Comparison of ENCODE assay signal across 9 cellular contexts in the genomic region with DNA sequence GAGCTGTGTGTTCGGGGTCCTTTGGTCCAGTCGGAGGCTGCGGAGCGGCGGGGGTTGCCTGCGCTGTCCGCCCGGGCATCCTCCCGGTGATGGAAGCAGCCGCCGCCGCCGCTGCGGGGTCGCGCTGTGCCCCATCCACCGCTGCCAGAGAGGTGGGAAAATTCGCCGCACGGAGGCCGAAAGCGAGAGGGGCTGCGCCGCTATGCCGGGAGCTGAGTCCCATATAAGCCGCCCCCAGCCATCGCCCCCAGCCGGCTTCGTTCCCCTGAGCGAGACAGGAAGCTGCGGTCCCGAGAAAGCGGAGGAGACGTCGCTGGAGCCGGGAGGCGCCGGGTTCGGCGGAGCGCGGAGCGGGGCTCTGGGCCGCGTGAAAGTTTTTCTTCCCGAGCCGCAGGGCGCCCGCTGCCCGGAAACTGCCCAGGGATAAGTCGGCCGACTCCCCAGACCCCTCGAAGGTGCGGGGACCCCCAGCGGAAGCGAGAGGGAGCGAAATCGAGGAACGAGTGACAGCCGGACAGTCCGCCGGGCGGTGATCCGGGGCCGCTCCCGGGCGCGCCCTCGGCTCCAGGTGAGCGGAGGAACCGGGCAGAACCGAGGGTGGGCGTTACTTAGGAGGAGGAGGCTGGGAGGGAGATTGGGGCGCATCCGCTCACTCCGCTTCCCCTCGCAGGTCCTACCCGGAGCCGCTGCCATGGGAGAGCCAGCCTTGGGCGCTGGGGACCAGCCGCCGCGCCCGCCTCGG. TPM values are rescaled to one million over a fixed set of nuclear protein-coding genes. Genes with fewer than 3 reads are reported as not detected.
DNase-seq lines count a peak whose midpoint lies in the region; ATAC-seq, FAIRE-seq and TF ChIP-seq lines count a peak whose summit lies in the region.
"Had no signal": no experiment of that assay in that cellular context is flagged by ENCODE, and none has a peak within 500 bp of the region (broad histone marks: within the 10 kb centered on the region; RNA-seq: fewer than 3 reads in every experiment).

No MANE protein-coding gene starts in this region.

- intact Hi-C loops in GM12878 (cut with micrococcal nuclease; ENCODE audit: unreplicated experiment): loop anchor here (1.0 to 10.0 kb wide), 10 partner anchors 38 to 555 kb away; no protein-coding TSS in a partner anchor

- H3K9me3 ChIP-seq in SK-N-MC (ENCODE audit: low read depth, low read length) (no peaks in the 10 kb centered on the region), GM12878 (replicated peaks; ENCODE audit: control insufficient read depth, insufficient read depth, low read length) (no peaks in the 10 kb centered on the region)

- TF ChIP-seq CTCF in GM12878 (IDR thresholded peaks at IDR 0.05 in 2 of 3, conservative IDR thresholded peaks at IDR 0.05 in 1 of 3; ENCODE audit: control insufficient read depth in 2 of 3, extremely low read depth in 1 of 3, insufficient read depth in 1 of 3, low read depth in 3 of 3, low read length in 3 of 3): no peak

- in situ Hi-C loops in GM12878 (cut with MboI): loop anchor here (5.0 kb wide), 1 partner anchor 552 kb away; no protein-coding TSS in a partner anchor

- ATAC-seq in HG02981 (IDR thresholded peaks at IDR 0.05; ENCODE audit: unreplicated experiment) (peak; percentile 7), GM12878 (peak; percentile 17), HG03457 (IDR thresholded peaks at IDR 0.05; ENCODE audit: unreplicated experiment) (no peak)

- peak overlapping the region; percentile 5 for H2AFZ ChIP-seq in GM12878 (ENCODE audit: control insufficient read depth, low read depth, low read length)

- no peaks in the 10 kb centered on the region for H3K27me3 ChIP-seq in GM12878 (replicated peaks in 1 of 2; ENCODE audit: control insufficient read depth in 2 of 2, insufficient read depth in 2 of 2, low read length in 1 of 2)

- peaks cover 43% of the 10 kb centered on the region for H3K79me2 ChIP-seq in GM12878 (ENCODE audit: control insufficient read depth, insufficient read depth, low read length)

- peak overlapping the region; percentile 99 for H3K4me2 ChIP-seq in GM12878 (ENCODE audit: control insufficient read depth, insufficient read depth)

- DNase-seq in NCI-H1694 treated with DMSO at 0.1 percent for 48 hours (lab: John Stamatoyannopoulos, UW): peak; percentile 60
- DNase-seq in NCI-H1694 (lab: John Stamatoyannopoulos, UW): no peak
- DNase-seq in SK-N-MC (ENCODE audit: low read depth, low spot score): no peak
- no peak for DNase-seq in GM12878 (ENCODE audit: low read depth, low spot score)
- DNase-seq in iPS-NIHi11 (ENCODE audit: low spot score): peak; percentile 52
- peak; percentile 32 for DNase-seq in stimulated activated CD4-positive, alpha-beta T cell treated with anti-CD3 and anti-CD28 coated beads, Interleukin-12 subunit alpha, Interleukin-12 subunit beta, amount 100 ng/mL, for 4 hours

- peaks cover 13% of the 10 kb centered on the region for H3K4me1 ChIP-seq in GM12878 (ENCODE audit: control insufficient read depth, insufficient read depth, low read length)

- H3K27ac ChIP-seq in SK-N-MC: no peak overlapping the region
- H3K27ac ChIP-seq in GM12878 (ENCODE audit: control insufficient read depth, insufficient read depth): peak overlapping the region; percentile 93
- H3K27ac ChIP-seq: C4-2B had no signal

- no peak for TF ChIP-seq EP300 in GM12878 (IDR thresholded peaks at IDR 0.05; ENCODE audit: borderline replicate concordance in 1 of 2, control insufficient read depth in 1 of 2, low read depth in 2 of 2, low read length in 2 of 2)

- H3K4me3 ChIP-seq in SK-N-MC (peak overlapping the region; percentile 83), GM12878 (peak overlapping the region; percentile 94)

- H3K36me3 ChIP-seq in SK-N-MC (ENCODE audit: insufficient read depth, low read length) (no peaks in the 10 kb centered on the region), GM12878 (ENCODE audit: control insufficient read depth in 2 of 2, insufficient read depth in 2 of 2, low read length in 1 of 2) (0 out of 4 replicates have a peak, but pooled peaks cover 0 to 5% of the 10 kb centered on the region in 2 experiments)

- H4K20me1 ChIP-seq in GM12878 (ENCODE audit: control insufficient read depth, insufficient read depth): no peaks in the 10 kb centered on the region

- TSS peak; percentile 75 for BruUV-seq in GM12878 (replicated peaks; lab: Mats Ljungman, UMichigan)

- SMC1A ChIA-PET in GM12878 (lab: Charles Lee; ENCODE audit: uncharacterized antibody, unreplicated experiment): interaction anchor here (0.8 to 2.4 kb wide), 8 partner anchors 10 to 553 kb away, joined by 3 to 10 read pairs (median 3); no protein-coding TSS in a partner anchor

- no peak for FAIRE-seq in GM12878 (lab: Jason Lieb, UNC)

- no peak for TF ChIP-seq RAD21 in GM12878 (IDR thresholded peaks at IDR 0.05; ENCODE audit: insufficient read depth, low read depth, low read length)

- POLR2A ChIA-PET in GM12878 (lab: Charles Lee): no interaction called here

- TF ChIP-seq POLR2A in GM12878 (IDR thresholded peaks at IDR 0.05; ENCODE audit: low read depth, low read length): peak; percentile 14

- 2% methylated on average over 79 of the region's 85 CpGs for WGBS in GM12878 (ENCODE audit: insufficient coverage, insufficient replicate concordance, low lambda C conversion rate, missing lambda C conversion rate)

- CTCF ChIA-PET in GM12878 (lab: Yijun Ruan, JAX): interaction anchor here (0.9 to 2.6 kb wide), 9 partner anchors 10 to 554 kb away, joined by 3 to 16 read pairs (median 3); no protein-coding TSS in a partner anchor

- H3K9ac ChIP-seq in SK-N-MC (ENCODE audit: insufficient read length): no peak overlapping the region
- H3K9ac ChIP-seq in GM12878 (ENCODE audit: control insufficient read depth, insufficient read depth, low read length): peak overlapping the region; percentile 73

- RAD21 ChIA-PET in GM12878 (lab: Charles Lee; ENCODE audit: unreplicated experiment): interaction anchor here (0.9 to 2.8 kb wide), 3 partner anchors 87 to 554 kb away, joined by 3 to 10 read pairs (median 4); no protein-coding TSS in a partner anchor

TF ChIP-seq in GM12878, 131 proteins besides CTCF, POLR2A, EP300 and RAD21 (continues in another document):
- TF ChIP-seq, protein P1, sequence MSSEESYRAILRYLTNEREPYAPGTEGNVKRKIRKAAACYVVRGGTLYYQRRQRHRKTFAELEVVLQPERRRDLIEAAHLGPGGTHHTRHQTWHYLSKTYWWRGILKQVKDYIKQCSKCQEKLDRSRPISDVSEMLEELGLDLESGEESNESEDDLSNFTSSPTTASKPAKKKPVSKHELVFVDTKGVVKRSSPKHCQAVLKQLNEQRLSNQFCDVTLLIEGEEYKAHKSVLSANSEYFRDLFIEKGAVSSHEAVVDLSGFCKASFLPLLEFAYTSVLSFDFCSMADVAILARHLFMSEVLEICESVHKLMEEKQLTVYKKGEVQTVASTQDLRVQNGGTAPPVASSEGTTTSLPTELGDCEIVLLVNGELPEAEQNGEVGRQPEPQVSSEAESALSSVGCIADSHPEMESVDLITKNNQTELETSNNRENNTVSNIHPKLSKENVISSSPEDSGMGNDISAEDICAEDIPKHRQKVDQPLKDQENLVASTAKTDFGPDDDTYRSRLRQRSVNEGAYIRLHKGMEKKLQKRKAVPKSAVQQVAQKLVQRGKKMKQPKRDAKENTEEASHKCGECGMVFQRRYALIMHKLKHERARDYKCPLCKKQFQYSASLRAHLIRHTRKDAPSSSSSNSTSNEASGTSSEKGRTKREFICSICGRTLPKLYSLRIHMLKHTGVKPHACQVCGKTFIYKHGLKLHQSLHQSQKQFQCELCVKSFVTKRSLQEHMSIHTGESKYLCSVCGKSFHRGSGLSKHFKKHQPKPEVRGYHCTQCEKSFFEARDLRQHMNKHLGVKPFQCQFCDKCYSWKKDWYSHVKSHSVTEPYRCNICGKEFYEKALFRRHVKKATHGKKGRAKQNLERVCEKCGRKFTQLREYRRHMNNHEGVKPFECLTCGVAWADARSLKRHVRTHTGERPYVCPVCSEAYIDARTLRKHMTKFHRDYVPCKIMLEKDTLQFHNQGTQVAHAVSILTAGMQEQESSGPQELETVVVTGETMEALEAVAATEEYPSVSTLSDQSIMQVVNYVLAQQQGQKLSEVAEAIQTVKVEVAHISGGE (CRISPR knock-in tag; IDR thresholded peaks at IDR 0.05): no peak
- TF ChIP-seq, protein P2, sequence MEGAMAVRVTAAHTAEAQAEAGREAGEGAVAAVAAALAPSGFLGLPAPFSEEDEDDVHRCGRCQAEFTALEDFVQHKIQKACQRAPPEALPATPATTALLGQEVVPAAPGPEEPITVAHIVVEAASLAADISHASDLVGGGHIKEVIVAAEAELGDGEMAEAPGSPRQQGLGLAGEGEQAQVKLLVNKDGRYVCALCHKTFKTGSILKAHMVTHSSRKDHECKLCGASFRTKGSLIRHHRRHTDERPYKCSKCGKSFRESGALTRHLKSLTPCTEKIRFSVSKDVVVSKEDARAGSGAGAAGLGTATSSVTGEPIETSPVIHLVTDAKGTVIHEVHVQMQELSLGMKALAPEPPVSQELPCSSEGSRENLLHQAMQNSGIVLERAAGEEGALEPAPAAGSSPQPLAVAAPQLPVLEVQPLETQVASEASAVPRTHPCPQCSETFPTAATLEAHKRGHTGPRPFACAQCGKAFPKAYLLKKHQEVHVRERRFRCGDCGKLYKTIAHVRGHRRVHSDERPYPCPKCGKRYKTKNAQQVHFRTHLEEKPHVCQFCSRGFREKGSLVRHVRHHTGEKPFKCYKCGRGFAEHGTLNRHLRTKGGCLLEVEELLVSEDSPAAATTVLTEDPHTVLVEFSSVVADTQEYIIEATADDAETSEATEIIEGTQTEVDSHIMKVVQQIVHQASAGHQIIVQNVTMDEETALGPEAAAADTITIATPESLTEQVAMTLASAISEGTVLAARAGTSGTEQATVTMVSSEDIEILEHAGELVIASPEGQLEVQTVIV (IDR thresholded peaks at IDR 0.05; ENCODE audit: borderline replicate concordance, partially characterized antibody): no peak

RNA-seq across cellular contexts. Expression of a gene that starts 0.6 kb away (rescaled TPM):
- 15.8 and 17.7 TPM in 2 replicates for total RNA-seq in GM12878 (2013; cell fraction: nucleolus; rRNA removed)
- total RNA-seq in GM12878 (2014; rRNA removed) (9.8 and 12.8 TPM in 2 replicates), GM12878 (2014; rRNA removed; fragmentation: Illumina TruSeq; extraction: Trizol) (9.2 TPM in 2 replicates), GM12878 (2021) (37.1 and 37.2 TPM in 2 replicates)
- polyA plus RNA-seq in GM12878 (2011; ENCODE audit: low read depth): 4.2 TPM
- polyA plus RNA-seq in GM12878 (2011; rRNA removed) (1.5 and 1.6 TPM in 2 replicates), GM12878 (2014; fragmentation: Illumina TruSeq; extraction: Trizol) (8.4 and 9.3 TPM in 2 replicates), GM12878 (2014; fragmentation: Nextera tagmentation; extraction: Ambion mirVana) (1 to 10 TPM; 2.3 to 5.6 TPM), GM12878 (2014; rRNA removed) (21.8 and 25.7 TPM in 2 replicates), GM12878 (2016; fragmentation: Nextera tagmentation; extraction: Ambion mirVana) (1 to 10 TPM; 4.3 to 8.3 TPM)
- 2.0 and 3.3 TPM in 2 replicates for polyA plus RNA-seq in GM12878 (2011; cell fraction: cytosol; rRNA removed)
- polyA plus RNA-seq in GM12878 (2011; cell fraction: nucleus; rRNA removed): 4.1 and 5.9 TPM in 2 replicates
- polyA plus RNA-seq in GM12878 (2012): 13.1 and 13.3 TPM in 2 replicates
- 0.80 and 2.0 TPM in 2 replicates for polyA minus RNA-seq in GM12878 (2011; rRNA and poly(A)+ RNA removed)
- 1.7 and 1.9 TPM in 2 replicates for polyA minus RNA-seq in GM12878 (2011; cell fraction: cytosol; rRNA and poly(A)+ RNA removed)
- polyA minus RNA-seq in GM12878 (2011; cell fraction: nucleus; rRNA and poly(A)+ RNA removed): 3.1 and 5.0 TPM in 2 replicates

Comparison
In these comparisons a context has a peak if more than half of its experiments do, and no peak if none do; other contexts are left out.
1. DNase-seq: peak in NCI-H1694 treated with DMSO at 0.1 percent for 48 hours (single experiment), iPS-NIHi11 (single experiment) and stimulated activated CD4-positive, alpha-beta T cell treated with anti-CD3 and anti-CD28 coated beads, Interleukin-12 subunit alpha, Interleukin-12 subunit beta, amount 100 ng/mL, for 4 hours (single experiment); none in NCI-H1694 (single experiment), SK-N-MC (single experiment) and GM12878 (single experiment).